17 cellular contexts compared by ENCODE assay signal in genomic region chr4:31417051-31417450, GRCh38.
"Had no signal": no experiment of that assay in that cellular context is flagged by ENCODE, and none has a peak within 500 bp of the region (broad histone marks: within the 10 kb centered on the region; RNA-seq: fewer than 3 reads in every experiment).

No MANE protein-coding gene starts in this region.

- DNase-seq: KBM-7, NCI-H1092, NCI-H1105 treated with DMSO at 0.1 percent for 48 hours, NCI-H1436, NCI-H187, NCI-H2029, NCI-H2081 treated with DMSO at 0.1 percent for 48 hours, NCI-H2171, NCI-H226, NCI-H446, NCI-H510A, NCI-H69, NCI-H774, PC-3, SHP77, SK-N-SH had no signal

- H3K9me3 ChIP-seq: SK-N-SH had no signal

- H3K27ac ChIP-seq: RWPE1 had no signal
